15 cellular contexts compared by ENCODE assay signal in genomic region chr4:37885496-37885895, GRCh38. TPM values are rescaled to one million over a fixed set of nuclear protein-coding genes. Genes with fewer than 3 reads are reported as not detected.
A peak's percentile ranks its signal among the peaks of the same experiment; 100 is the strongest.
DNase-seq lines count a peak whose midpoint lies in the region; ATAC-seq and TF ChIP-seq lines count a peak whose summit lies in the region.
"Had no signal": no experiment of that assay in that cellular context is flagged by ENCODE, and none has a peak within 500 bp of the region (broad histone marks: within the 10 kb centered on the region; RNA-seq: fewer than 3 reads in every experiment).

No MANE protein-coding gene starts in this region.

- CTCF ChIA-PET in SK-N-SH (lab: Yijun Ruan, JAX), result no interaction called here

- H3K4me2 ChIP-seq in SK-N-SH, result no peak overlapping the region
- no peak overlapping the region for H3K4me2 ChIP-seq in hepatocyte

- no peak for TF ChIP-seq EP300 in SK-N-SH (IDR thresholded peaks at IDR 0.05; ENCODE audit: borderline replicate concordance in 1 of 2, low read depth in 1 of 2, low read length in 1 of 2)

- H3K9me2 ChIP-seq in SK-N-SH (no peaks in the 10 kb centered on the region), hepatocyte (replicated peaks; ENCODE audit: insufficient read depth) (no peaks in the 10 kb centered on the region)

- POLR2A ChIA-PET in SK-N-SH (lab: Yijun Ruan, JAX), result no interaction called here

- DNase-seq in SK-N-SH, result peak; percentile 23
- DNase-seq in ascending aorta (ENCODE audit: low spot score in 2 of 2), result peak in 1 of 2 donors; percentile 75
- DNase-seq in hepatocyte (ENCODE audit: low spot score), result peak; percentile 32
- DNase-seq in vagina (ENCODE audit: extremely low spot score in 2 of 2), result no peak
- no peak for DNase-seq in T-helper 1 cell
- DNase-seq: activated CD4-positive, alpha-beta T cell treated with anti-CD3 and anti-CD28 coated beads for 36 hours; central memory CD4-positive, alpha-beta T cell; H7; midbrain; NCI-H1694 treated with DMSO at 0.1 percent for 48 hours; NCI-H69 had no signal

- no peak overlapping the region for H3K9ac ChIP-seq in SK-N-SH

- H2AFZ ChIP-seq in SK-N-SH (ENCODE audit: low read depth) (no peak overlapping the region), hepatocyte (no peak overlapping the region)

- TF ChIP-seq POLR2A in vagina (IDR thresholded peaks at IDR 0.05), result no peak

- intact Hi-C loops in ascending aorta (cut with DNase I) (loop anchor here (10.0 kb wide), 1 partner anchor 149 kb away; no protein-coding TSS in a partner anchor), vagina (cut with DNase I) (no loop called here)

- peaks cover 5% of the 10 kb centered on the region for H3F3A ChIP-seq in SK-N-SH (replicated peaks; ENCODE audit: insufficient read depth)

- H3K4me3 ChIP-seq in SK-N-SH (ENCODE audit: low read depth in 2 of 2, low read length in 1 of 2), result no peak overlapping the region
- H3K4me3 ChIP-seq in ascending aorta, result peak overlapping the region in 1 of 2 donors; percentile 26
- H3K4me3 ChIP-seq in hepatocyte, result no peak overlapping the region
- H3K4me3 ChIP-seq in vagina, result no peak overlapping the region
- H3K4me3 ChIP-seq: SK-N-MC had no signal

- no peak for TF ChIP-seq CTCF in SK-N-SH (IDR thresholded peaks at IDR 0.05)
- no peak for TF ChIP-seq CTCF in ascending aorta (IDR thresholded peaks at IDR 0.05)
- no peak for TF ChIP-seq CTCF in hepatocyte (IDR thresholded peaks at IDR 0.05; ENCODE audit: poor library complexity)
- no peak for TF ChIP-seq CTCF in vagina (IDR thresholded peaks at IDR 0.05)

- no peaks in the 10 kb centered on the region for H3K9me3 ChIP-seq in SK-N-SH
- H3K9me3 ChIP-seq in ascending aorta, result no peaks in the 10 kb centered on the region
- H3K9me3 ChIP-seq in hepatocyte (ENCODE audit: low read depth), result no peaks in the 10 kb centered on the region
- no peaks in the 10 kb centered on the region for H3K9me3 ChIP-seq in vagina

- TF ChIP-seq RAD21 in SK-N-SH (IDR thresholded peaks at IDR 0.05; ENCODE audit: low read length), result no peak

- H3K27ac ChIP-seq in SK-N-SH (ENCODE audit: low read depth in 2 of 2, low read length in 1 of 2), result no peak overlapping the region
- H3K27ac ChIP-seq in ascending aorta, result peak overlapping the region; percentile 64 to 83
- H3K27ac ChIP-seq in hepatocyte, result no peak overlapping the region
- peak overlapping the region; percentile 8 for H3K27ac ChIP-seq in vagina
- H3K27ac ChIP-seq: SK-N-MC had no signal

- 53% methylated on average over 8 of the region's 8 CpGs for WGBS in SK-N-SH (ENCODE audit: low lambda C conversion rate)
- WGBS in hepatocyte (ENCODE audit: low lambda C conversion rate, missing lambda C conversion rate), result 36% methylated on average over 8 of the region's 8 CpGs

- no peaks in the 10 kb centered on the region for H3K79me2 ChIP-seq in SK-N-SH (ENCODE audit: insufficient read depth)
- no peaks in the 10 kb centered on the region for H3K79me2 ChIP-seq in hepatocyte

- H3K4me1 ChIP-seq in SK-N-SH (ENCODE audit: control insufficient read depth in 1 of 2, insufficient read depth in 2 of 2, low read depth in 1 of 2, low read length in 1 of 2) (peaks cover 0 to 8% of the 10 kb centered on the region in 2 experiments; a peak in 1 of 4 replicates), ascending aorta (peaks cover 0 to 20% of the 10 kb centered on the region in 2 donors), hepatocyte (ENCODE audit: insufficient read depth) (peaks cover 8% of the 10 kb centered on the region), vagina (peaks cover 10% of the 10 kb centered on the region)

- H3K27me3 ChIP-seq in SK-N-SH (ENCODE audit: insufficient read depth), result peaks cover 39% of the 10 kb centered on the region
- H3K27me3 ChIP-seq in ascending aorta, result no peaks in the 10 kb centered on the region
- H3K27me3 ChIP-seq in hepatocyte, result peaks cover 28% of the 10 kb centered on the region
- H3K27me3 ChIP-seq in vagina, result no peaks in the 10 kb centered on the region

- ATAC-seq in SK-N-SH treated with all-trans-retinoic acid at 6 μM for 48 hours (no peak), HG02870 (IDR thresholded peaks at IDR 0.05; ENCODE audit: unreplicated experiment) (no peak)
- ATAC-seq in activated CD4-positive, CD25-positive, alpha-beta regulatory T cell treated with anti-CD3 and anti-CD28 coated beads, Interleukin-2, amount 50 U/mL, for 24 hours, result no peak

- H4K20me1 ChIP-seq in SK-N-SH (ENCODE audit: insufficient read depth) (no peaks in the 10 kb centered on the region), hepatocyte (ENCODE audit: insufficient read depth, poor library complexity, severe bottlenecking) (no peaks in the 10 kb centered on the region)

- H3K36me3 ChIP-seq in SK-N-SH (replicated peaks in 1 of 2; ENCODE audit: control insufficient read depth in 1 of 2, insufficient read depth in 2 of 2, low read length in 1 of 2), result no peaks in the 10 kb centered on the region
- no peaks in the 10 kb centered on the region for H3K36me3 ChIP-seq in ascending aorta
- no peaks in the 10 kb centered on the region for H3K36me3 ChIP-seq in hepatocyte (replicated peaks; ENCODE audit: insufficient read depth, low read depth)
- H3K36me3 ChIP-seq in vagina, result no peaks in the 10 kb centered on the region

TF ChIP-seq in SK-N-SH, 30 proteins besides CTCF, POLR2A, EP300 and RAD21 (continues in another document):
- no peak for TF ChIP-seq CHD2 (IDR thresholded peaks at IDR 0.05; ENCODE audit: low read length, partially characterized antibody)
- TF ChIP-seq USF2 (IDR thresholded peaks at IDR 0.05; ENCODE audit: borderline replicate concordance, low read depth, low read length), result no peak
- TF ChIP-seq SMC3 (IDR thresholded peaks at IDR 0.05; ENCODE audit: low read depth, low read length), result no peak

TF ChIP-seq in SK-N-SH treated with all-trans-retinoic acid at 6 μM for 48 hours, 23 proteins besides CTCF, POLR2A, EP300 and RAD21:
- TF ChIP-seq BACH2 (CRISPR knock-in tag; IDR thresholded peaks at IDR 0.05; ENCODE audit: borderline replicate concordance), result no peak
- TF ChIP-seq ZNF70 (CRISPR knock-in tag; IDR thresholded peaks at IDR 0.05), result no peak
- TF ChIP-seq PATZ1 (CRISPR knock-in tag; IDR thresholded peaks at IDR 0.05; ENCODE audit: borderline replicate concordance), result no peak
- no peak for TF ChIP-seq ESRRG (CRISPR knock-in tag; IDR thresholded peaks at IDR 0.05)
- no peak for TF ChIP-seq RARB (CRISPR knock-in tag; IDR thresholded peaks at IDR 0.05)
- TF ChIP-seq CSDC2 (CRISPR knock-in tag; IDR thresholded peaks at IDR 0.05), result no peak
- TF ChIP-seq ZNF565 (CRISPR knock-in tag; conservative IDR thresholded peaks at IDR 0.05; ENCODE audit: low read depth), result no peak

RNA-seq across cellular contexts. Expression of gene TBC1D1, which starts 5.4 kb away (rescaled TPM):
- polyA plus RNA-seq in SK-N-SH (2012; rRNA removed) (20.3 and 29.8 TPM in 2 replicates), hepatocyte (45.6 and 61.6 TPM in 2 replicates)
- polyA plus RNA-seq in SK-N-SH (2012; cell fraction: cytosol; rRNA removed), result 19.5 and 22.9 TPM in 2 replicates
- 25.6 and 30.5 TPM in 2 replicates for polyA plus RNA-seq in SK-N-SH (2012; cell fraction: nucleus; rRNA removed)
- total RNA-seq in ascending aorta (132 TPM), hepatocyte (117 and 123 TPM in 2 replicates), vagina (96.0 TPM)

RNA-seq across cellular contexts. Expression of gene PGM2, which starts 59.0 kb away (rescaled TPM):
- 12.7 and 15.8 TPM in 2 replicates for polyA plus RNA-seq in SK-N-SH (2012; rRNA removed)
- polyA plus RNA-seq in SK-N-SH (2012; cell fraction: cytosol; rRNA removed), result 15.6 and 17.8 TPM in 2 replicates
- polyA plus RNA-seq in SK-N-SH (2012; cell fraction: nucleus; rRNA removed), result 12.4 and 19.0 TPM in 2 replicates
- total RNA-seq in ascending aorta, result 7.1 TPM
- 25.0 and 28.2 TPM in 2 replicates for total RNA-seq in hepatocyte
- polyA plus RNA-seq in hepatocyte, result 11.2 and 14.8 TPM in 2 replicates
- total RNA-seq in vagina, result 30.2 TPM

Comparison
In these comparisons a context has a peak if more than half of its experiments do, and no peak if none do; other contexts are left out.
1. DNase-seq: peak in SK-N-SH (single experiment) and hepatocyte (single experiment); none in vagina (0 of 2) and T-helper 1 cell (0 of 5).
2. H3K27ac ChIP-seq: peak in ascending aorta (2 of 2) and vagina (single experiment); none in SK-N-SH (0 of 2) and hepatocyte (single experiment).